10 cellular contexts compared by ENCODE assay signal in genomic region chr6:54419885-54420284, GRCh38.
A peak's percentile ranks its signal among the peaks of the same experiment; 100 is the strongest.
DNase-seq lines count a peak whose midpoint lies in the region; ATAC-seq and TF ChIP-seq lines count a peak whose summit lies in the region.
"Had no signal": no experiment of that assay in that cellular context is flagged by ENCODE, and none has a peak within 500 bp of the region (broad histone marks: within the 10 kb centered on the region; RNA-seq: fewer than 3 reads in every experiment).

No MANE protein-coding gene starts in this region.

- intact Hi-C loops in HCT116 (cut with micrococcal nuclease) (no loop called here), thyroid gland (cut with DNase I) (no loop called here)

- H3K9ac ChIP-seq in HCT116 (ENCODE audit: low read length) = no peak overlapping the region
- no peak overlapping the region for H3K9ac ChIP-seq in SK-N-SH

- H4K20me1 ChIP-seq in HCT116 (ENCODE audit: insufficient read depth) = no peaks in the 10 kb centered on the region
- no peaks in the 10 kb centered on the region for H4K20me1 ChIP-seq in SK-N-SH (ENCODE audit: insufficient read depth)

- RAD21 ChIA-PET in HCT116 (lab: Charles Lee; ENCODE audit: low non-redundant PET in 1 of 2, low total read pairs in 2 of 2, uncharacterized antibody in 2 of 2, unreplicated experiment in 2 of 2) = no interaction called here

- CTCF ChIA-PET in HCT116 (lab: Charles Lee) (no interaction called here), SK-N-SH (lab: Yijun Ruan, JAX) (no interaction called here)

- ATAC-seq in HCT116 (no peak), thoracic aorta (ENCODE audit: insufficient number of reproducible peaks, low FRiP score, low read depth) (peak; percentile 77), HG03135 (IDR thresholded peaks at IDR 0.05; ENCODE audit: unreplicated experiment) (no peak), GM21529 (IDR thresholded peaks at IDR 0.05; ENCODE audit: unreplicated experiment) (no peak)

- H3K27me3 ChIP-seq in HCT116 (ENCODE audit: insufficient read depth, low read length) = no peaks in the 10 kb centered on the region
- H3K27me3 ChIP-seq in SK-N-SH (ENCODE audit: insufficient read depth) = no peaks in the 10 kb centered on the region
- no peaks in the 10 kb centered on the region for H3K27me3 ChIP-seq in thoracic aorta (replicated peaks; ENCODE audit: insufficient read depth)
- no peaks in the 10 kb centered on the region for H3K27me3 ChIP-seq in thyroid gland

- H3K4me1 ChIP-seq in HCT116 (ENCODE audit: control insufficient read depth in 1 of 2, insufficient read depth in 2 of 2, low read length in 2 of 2) (no peaks in the 10 kb centered on the region), SK-N-SH (ENCODE audit: control insufficient read depth in 1 of 2, insufficient read depth in 2 of 2, low read depth in 1 of 2, low read length in 1 of 2) (no peaks in the 10 kb centered on the region), thoracic aorta (ENCODE audit: control insufficient read depth in 1 of 2, low read depth in 2 of 2) (peaks cover 0 to 3% of the 10 kb centered on the region in 2 donors), thyroid gland (no peaks in the 10 kb centered on the region)

- WGBS in SK-N-SH (ENCODE audit: low lambda C conversion rate) = 3% methylated on average over 3 of the region's 3 CpGs
- 77 to 85% methylated on average over 3 of the region's 3 CpGs for WGBS in thyroid gland, 2 donors

- peaks cover 12% of the 10 kb centered on the region for H3F3A ChIP-seq in SK-N-SH (replicated peaks; ENCODE audit: insufficient read depth)

- H3K36me3 ChIP-seq in HCT116 (ENCODE audit: control insufficient read depth in 1 of 2, insufficient read depth in 2 of 2, low read length in 2 of 2) (no peaks in the 10 kb centered on the region), SK-N-SH (replicated peaks in 1 of 2; ENCODE audit: control insufficient read depth in 1 of 2, insufficient read depth in 2 of 2, low read length in 1 of 2) (no peaks in the 10 kb centered on the region), thoracic aorta (no peaks in the 10 kb centered on the region), thyroid gland (no peaks in the 10 kb centered on the region)

- H2AFZ ChIP-seq in HCT116 (ENCODE audit: low read depth, low read length, poor library complexity, severe bottlenecking) (no peak overlapping the region), SK-N-SH (ENCODE audit: low read depth) (no peak overlapping the region)

- no peak for TF ChIP-seq POLR2A in HCT116 (IDR thresholded peaks at IDR 0.05; ENCODE audit: borderline replicate concordance, extremely low read depth, insufficient read depth, insufficient read length)
- TF ChIP-seq POLR2A in thyroid gland (IDR thresholded peaks at IDR 0.05) = no peak

- H3K27ac ChIP-seq in HCT116 (ENCODE audit: low read depth, low read length) = no peak overlapping the region
- H3K27ac ChIP-seq in SK-N-SH (ENCODE audit: low read depth in 2 of 2, low read length in 1 of 2) = peak overlapping the region in 1 of 2 experiments; percentile 42; a peak in 3 of 4 replicates
- no peak overlapping the region for H3K27ac ChIP-seq in thoracic aorta
- H3K27ac ChIP-seq in thyroid gland = no peak overlapping the region

- POLR2A ChIA-PET in HCT116 (lab: Charles Lee) (no interaction called here), SK-N-SH (lab: Yijun Ruan, JAX) (no interaction called here)

- TF ChIP-seq EP300 in SK-N-SH (IDR thresholded peaks at IDR 0.05; ENCODE audit: borderline replicate concordance in 1 of 2, low read depth in 1 of 2, low read length in 1 of 2) = peak in 1 of 2 experiments; percentile 86; a peak in 2 of 4 replicates

- DNase-seq in HCT116 (ENCODE audit: low read depth, low spot score) = no peak
- DNase-seq in SK-N-SH = no peak
- peak; percentile 93 for DNase-seq in fibroblast of the aortic adventitia (ENCODE audit: low read depth)
- DNase-seq in thoracic aorta (ENCODE audit: low spot score) = no peak
- DNase-seq in thyroid gland = no peak
- DNase-seq: activated T-cell treated with anti-CD3 and anti-CD28 coated beads, Interleukin-2, amount 50 U/mL, for 48 hours; GDM1; NCI-H1930 had no signal

- no peaks in the 10 kb centered on the region for H3K9me3 ChIP-seq in HCT116 (ENCODE audit: control insufficient read depth in 1 of 2, insufficient read depth in 1 of 2, low read depth in 1 of 2, low read length in 2 of 2)
- H3K9me3 ChIP-seq in SK-N-SH = no peaks in the 10 kb centered on the region
- no peaks in the 10 kb centered on the region for H3K9me3 ChIP-seq in thoracic aorta
- H3K9me3 ChIP-seq in thyroid gland = no peaks in the 10 kb centered on the region

- no peaks in the 10 kb centered on the region for H3K9me2 ChIP-seq in HCT116 (ENCODE audit: insufficient read depth)
- H3K9me2 ChIP-seq in SK-N-SH = no peaks in the 10 kb centered on the region

- TF ChIP-seq RAD21 in HCT116 (IDR thresholded peaks at IDR 0.05; ENCODE audit: low read depth) (no peak), SK-N-SH (IDR thresholded peaks at IDR 0.05; ENCODE audit: low read length) (no peak)

- H3K79me2 ChIP-seq in HCT116 (ENCODE audit: insufficient read depth, low read length) (no peaks in the 10 kb centered on the region), SK-N-SH (ENCODE audit: insufficient read depth) (no peaks in the 10 kb centered on the region)

- TF ChIP-seq CTCF in HCT116 (IDR thresholded peaks at IDR 0.05 in 2 of 3, conservative IDR thresholded peaks at IDR 0.05 in 1 of 3; ENCODE audit: borderline replicate concordance in 1 of 3, insufficient read depth in 1 of 3, low read depth in 2 of 3, low read length in 2 of 3) (no peak), SK-N-SH (IDR thresholded peaks at IDR 0.05) (no peak), fibroblast of the aortic adventitia (IDR thresholded peaks at IDR 0.05; ENCODE audit: insufficient read depth, low read length) (no peak), thoracic aorta (IDR thresholded peaks at IDR 0.05) (no peak), thyroid gland (IDR thresholded peaks at IDR 0.05) (no peak)

- H3K4me3 ChIP-seq in HCT116 (replicated peaks in 1 of 2; ENCODE audit: low read depth in 1 of 2, low read length in 2 of 2) (no peak overlapping the region), SK-N-SH (ENCODE audit: low read depth in 2 of 2, low read length in 1 of 2) (no peak overlapping the region), fibroblast of the aortic adventitia (ENCODE audit: low read depth, low read length) (no peak overlapping the region), thoracic aorta (no peak overlapping the region), thyroid gland (replicated peaks in 1 of 3) (no peak overlapping the region)

- H3K4me2 ChIP-seq in HCT116 (ENCODE audit: low read length) (no peak overlapping the region), SK-N-SH (no peak overlapping the region)

- no TSS peak for BruUV-seq in HCT116 (replicated peaks; lab: Mats Ljungman, UMichigan)

TF ChIP-seq in HCT116, 20 proteins besides CTCF, POLR2A, EP300 and RAD21 (continues in another document):
- TF ChIP-seq ELF1 (IDR thresholded peaks at IDR 0.05; ENCODE audit: borderline replicate concordance, low read depth) = no peak
- TF ChIP-seq EZH2phosphoT487 (IDR thresholded peaks at IDR 0.05; ENCODE audit: borderline replicate concordance) = no peak
- TF ChIP-seq MAX (IDR thresholded peaks at IDR 0.05) = no peak
- peak; percentile 62 for TF ChIP-seq CEBPB (IDR thresholded peaks at IDR 0.05; ENCODE audit: low read depth)
- TF ChIP-seq JUND (IDR thresholded peaks at IDR 0.05) = 0 out of 2 replicates have a peak, but pooled peaks have one; percentile 11
- TF ChIP-seq ZBTB33 (IDR thresholded peaks at IDR 0.05; ENCODE audit: extremely low read depth, insufficient replicate concordance, low read length) = no peak

TF ChIP-seq in SK-N-SH, 30 proteins besides CTCF, POLR2A, EP300 and RAD21 (continues in another document):
- peak; percentile 73 for TF ChIP-seq FOSL2 (IDR thresholded peaks at IDR 0.05; ENCODE audit: borderline replicate concordance, low read depth)
- TF ChIP-seq REST (IDR thresholded peaks at IDR 0.05; ENCODE audit: low read depth, low read length) = no peak
- no peak for TF ChIP-seq IRF3 (IDR thresholded peaks at IDR 0.05; ENCODE audit: low read depth, low read length)
- no peak for TF ChIP-seq GABPA (IDR thresholded peaks at IDR 0.05; ENCODE audit: low read depth)
- TF ChIP-seq RFX5 (IDR thresholded peaks at IDR 0.05; ENCODE audit: low read length) = no peak

Comparison
In these comparisons a context has a peak if more than half of its experiments do, and no peak if none do; other contexts are left out.
1. Of the 11 proteins assayed by ChIP-seq in both SK-N-SH and HCT116: peak only in SK-N-SH: MAX; only in HCT116: none; in both: JUND; in neither: 9.